8 cellular contexts compared by ENCODE assay signal in the genomic region with DNA sequence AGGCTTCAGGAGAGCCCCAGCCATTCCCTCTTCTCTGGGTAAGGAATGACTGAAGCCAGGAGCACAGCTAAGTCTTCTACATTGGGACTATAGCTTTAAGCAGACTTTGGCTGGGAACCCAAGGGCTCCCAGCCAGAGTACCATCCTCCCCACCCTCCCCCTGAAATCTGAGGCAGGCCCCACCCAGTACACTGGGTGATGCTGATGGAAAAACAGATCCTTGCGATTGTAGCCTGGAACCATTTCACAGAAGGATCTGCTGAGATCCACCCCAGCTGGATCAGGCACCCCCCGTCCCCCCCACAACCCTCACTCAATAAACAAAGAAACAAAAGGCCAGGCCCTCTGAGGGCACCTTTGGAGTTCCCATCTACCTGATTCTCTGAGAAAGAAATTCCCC.
A peak's percentile ranks its signal among the peaks of the same experiment; 100 is the strongest.
DNase-seq lines count a peak whose midpoint lies in the region; ATAC-seq and TF ChIP-seq lines count a peak whose summit lies in the region.

No MANE protein-coding gene starts in this region.

- DNase-seq in DND-41: no peak
- DNase-seq in SK-N-MC (ENCODE audit: low read depth, low spot score): no peak
- peak; percentile 30 to 86 (median 69) for DNase-seq in head of caudate nucleus
- peak; percentile 13 for DNase-seq in retinal pigment epithelial cell (ENCODE audit: low read depth)
- DNase-seq in GM10266 (ENCODE audit: extremely low spot score): no peak
- no peak for DNase-seq in effector memory CD8-positive, alpha-beta T cell
- DNase-seq in HK-2 (ENCODE audit: unreplicated experiment): no peak

- no peak overlapping the region; the same call in 1 of the 2 replicates for H3K9ac ChIP-seq in DND-41 (ENCODE audit: low read depth, low read length)
- peak overlapping the region; percentile 90 for H3K9ac ChIP-seq in SK-N-MC (ENCODE audit: insufficient read length)

- peaks cover 31 to 37% of the 10 kb centered on the region in 2 donors for H3K4me1 Mint-ChIP-seq in effector memory CD8-positive, alpha-beta T cell (ENCODE audit: low read depth in 2 of 2)

- peaks cover 27% of the 10 kb centered on the region for H4K20me1 ChIP-seq in DND-41 (ENCODE audit: insufficient read depth, low read length)

- H3K27ac Mint-ChIP-seq in effector memory CD8-positive, alpha-beta T cell: no peak overlapping the region

- H3K27me3 ChIP-seq in DND-41 (ENCODE audit: insufficient read depth, low read length, poor library complexity): no peaks in the 10 kb centered on the region

- H3K4me3 ChIP-seq in DND-41 (ENCODE audit: low read depth in 1 of 2, low read length in 2 of 2): no peak overlapping the region
- H3K4me3 ChIP-seq in SK-N-MC: peak overlapping the region; percentile 83
- H3K4me3 ChIP-seq in retinal pigment epithelial cell (ENCODE audit: low read length): peak overlapping the region; percentile 81

- peaks cover 49% of the 10 kb centered on the region for H3K4me1 ChIP-seq in DND-41 (ENCODE audit: insufficient read depth, low read length)

- H3K4me2 ChIP-seq in DND-41 (ENCODE audit: insufficient read depth, low read length): peak overlapping the region; percentile 85; the same call in 1 of the 2 replicates

- H3K4me3 Mint-ChIP-seq in effector memory CD8-positive, alpha-beta T cell: no peak overlapping the region

- H3K27ac ChIP-seq in DND-41 (ENCODE audit: low read length) (peak overlapping the region; percentile 42; the same call in 1 of the 2 replicates), SK-N-MC (peak overlapping the region; percentile 33; the same call in 1 of the 2 replicates)

- H3K9me3 ChIP-seq in DND-41 (ENCODE audit: insufficient read depth, low read length, severe bottlenecking): no peaks in the 10 kb centered on the region
- H3K9me3 ChIP-seq in SK-N-MC (ENCODE audit: low read depth, low read length): no peaks in the 10 kb centered on the region

- peaks cover 30% of the 10 kb centered on the region for H3K36me3 Mint-ChIP-seq in effector memory CD8-positive, alpha-beta T cell (ENCODE audit: insufficient read depth)

- intact Hi-C loops in head of caudate nucleus (cut with DNase I): no loop called here

- H3K36me3 ChIP-seq in DND-41 (ENCODE audit: insufficient read depth, low read length): peaks cover 48% of the 10 kb centered on the region
- H3K36me3 ChIP-seq in SK-N-MC (ENCODE audit: insufficient read depth, low read length): peaks cover 28% of the 10 kb centered on the region

- no peaks in the 10 kb centered on the region for H3K27me3 Mint-ChIP-seq in effector memory CD8-positive, alpha-beta T cell

- no peaks in the 10 kb centered on the region for H3K9me3 Mint-ChIP-seq in effector memory CD8-positive, alpha-beta T cell

- ATAC-seq in DND-41 (ENCODE audit: insufficient read depth, low read depth) (no peak), HG03342 (IDR thresholded peaks at IDR 0.05; ENCODE audit: unreplicated experiment) (no peak)
- no peak for ATAC-seq in effector memory CD8-positive, alpha-beta T cell (replicated peaks)

- H2AFZ ChIP-seq in DND-41 (ENCODE audit: low read depth, low read length): no peak overlapping the region

- no peak for TF ChIP-seq CTCF in DND-41 (IDR thresholded peaks at IDR 0.05; ENCODE audit: borderline replicate concordance, extremely low read depth, low read length, poor library complexity, severe bottlenecking)
- TF ChIP-seq CTCF in retinal pigment epithelial cell (conservative IDR thresholded peaks at IDR 0.05; ENCODE audit: low read depth, low read length): no peak
- no peak for TF ChIP-seq CTCF in GM10266 (IDR thresholded peaks at IDR 0.05; ENCODE audit: control insufficient read depth, insufficient read depth, low read depth, missing control alignments)

- peaks cover 96% of the 10 kb centered on the region for H3K79me2 ChIP-seq in DND-41 (ENCODE audit: insufficient read depth, low read length)

Comparison
In these comparisons a context has a peak if more than half of its experiments do, and no peak if none do; other contexts are left out.
1. DNase-seq: peak in head of caudate nucleus (42 of 42) and retinal pigment epithelial cell (single experiment); none in DND-41 (single experiment), SK-N-MC (single experiment), GM10266 (single experiment), effector memory CD8-positive, alpha-beta T cell (0 of 3) and HK-2 (single experiment).
2. H3K4me3 ChIP-seq: peak in SK-N-MC (single experiment) and retinal pigment epithelial cell (single experiment); none in DND-41 (0 of 2).